In the genomic region with DNA sequence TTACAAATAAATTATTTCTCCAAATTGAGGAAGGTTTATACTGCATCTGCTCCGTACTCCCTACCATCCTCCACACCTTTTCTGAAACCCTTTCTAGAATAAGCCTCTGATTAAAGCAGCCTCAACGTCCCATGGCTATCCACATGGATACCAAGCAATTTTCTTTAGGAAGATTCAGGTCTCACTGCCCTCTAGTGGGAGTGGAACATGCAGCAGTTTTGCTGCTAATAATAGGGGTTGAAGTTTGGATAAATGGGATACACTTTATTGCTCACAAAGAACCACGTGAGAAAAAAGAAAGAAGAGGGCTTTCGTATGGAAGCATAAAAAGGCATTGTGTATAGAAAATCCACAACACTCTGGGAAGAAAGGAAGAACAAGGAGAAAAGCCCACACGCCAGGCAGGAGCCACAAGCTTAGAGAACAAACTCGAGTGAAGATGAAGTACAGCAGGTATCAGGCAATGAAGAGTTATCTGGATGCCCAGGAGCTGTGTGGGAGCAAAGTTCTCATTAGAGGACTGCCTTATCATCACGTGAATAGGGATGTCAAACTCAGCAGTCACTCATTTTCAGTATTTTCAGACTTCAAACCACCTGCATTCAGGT, we compare ENCODE assay signal across 9 cellular contexts. TPM values are rescaled to one million over a fixed set of nuclear protein-coding genes. Genes with fewer than 3 reads are reported as not detected.
DNase-seq lines count a peak whose midpoint lies in the region; ATAC-seq and TF ChIP-seq lines count a peak whose summit lies in the region.
"Had no signal": no experiment of that assay in that cellular context is flagged by ENCODE, and none has a peak within 500 bp of the region (broad histone marks: within the 10 kb centered on the region; RNA-seq: fewer than 3 reads in every experiment).

No MANE protein-coding gene starts in this region.

- ATAC-seq in SK-N-SH treated with all-trans-retinoic acid at 6 μM for 48 hours (peak; percentile 82), GM18861 (IDR thresholded peaks at IDR 0.05; ENCODE audit: unreplicated experiment) (no peak), HG03342 (IDR thresholded peaks at IDR 0.05; ENCODE audit: unreplicated experiment) (no peak)

- in situ Hi-C loops in KBM-7 (cut with MboI; ENCODE audit: low pct_unique_long_range_greater_than_20kb, low sequenced_read_pairs): no loop called here

- DNase-seq in EL: peak; percentile 62
- peak; percentile 15 for DNase-seq in KBM-7
- DNase-seq in glomerular endothelial cell (ENCODE audit: extremely low read depth, low read depth, low spot score): peak; percentile 52
- DNase-seq in superior temporal gyrus (ENCODE audit: extremely low spot score): peak; percentile 63
- no peak for DNase-seq in stimulated activated CD4-positive, alpha-beta T cell treated with anti-CD3 and anti-CD28 coated beads, Interleukin-2, amount 100 ng/mL, for 24 hours

TF ChIP-seq in SK-N-SH treated with all-trans-retinoic acid at 6 μM for 48 hours, 23 proteins besides CTCF, POLR2A, EP300 and RAD21:
- TF ChIP-seq ZFP3 (CRISPR knock-in tag; IDR thresholded peaks at IDR 0.05): no peak
- TF ChIP-seq ZFP30 (CRISPR knock-in tag; IDR thresholded peaks at IDR 0.05): no peak
- no peak for TF ChIP-seq RARB (CRISPR knock-in tag; IDR thresholded peaks at IDR 0.05)
- TF ChIP-seq ARNTL (CRISPR knock-in tag; IDR thresholded peaks at IDR 0.05; ENCODE audit: borderline replicate concordance, low read depth): no peak
- TF ChIP-seq TOX (CRISPR knock-in tag; IDR thresholded peaks at IDR 0.05; ENCODE audit: borderline replicate concordance): no peak
- TF ChIP-seq, protein P1, sequence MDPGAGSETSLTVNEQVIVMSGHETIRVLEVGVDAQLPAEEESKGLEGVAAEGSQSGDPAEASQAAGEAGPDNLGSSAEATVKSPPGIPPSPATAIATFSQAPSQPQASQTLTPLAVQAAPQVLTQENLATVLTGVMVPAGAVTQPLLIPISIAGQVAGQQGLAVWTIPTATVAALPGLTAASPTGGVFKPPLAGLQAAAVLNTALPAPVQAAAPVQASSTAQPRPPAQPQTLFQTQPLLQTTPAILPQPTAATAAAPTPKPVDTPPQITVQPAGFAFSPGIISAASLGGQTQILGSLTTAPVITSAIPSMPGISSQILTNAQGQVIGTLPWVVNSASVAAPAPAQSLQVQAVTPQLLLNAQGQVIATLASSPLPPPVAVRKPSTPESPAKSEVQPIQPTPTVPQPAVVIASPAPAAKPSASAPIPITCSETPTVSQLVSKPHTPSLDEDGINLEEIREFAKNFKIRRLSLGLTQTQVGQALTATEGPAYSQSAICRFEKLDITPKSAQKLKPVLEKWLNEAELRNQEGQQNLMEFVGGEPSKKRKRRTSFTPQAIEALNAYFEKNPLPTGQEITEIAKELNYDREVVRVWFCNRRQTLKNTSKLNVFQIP (CRISPR knock-in tag; IDR thresholded peaks at IDR 0.05; ENCODE audit: borderline replicate concordance, low read depth): no peak
- TF ChIP-seq, protein P2, sequence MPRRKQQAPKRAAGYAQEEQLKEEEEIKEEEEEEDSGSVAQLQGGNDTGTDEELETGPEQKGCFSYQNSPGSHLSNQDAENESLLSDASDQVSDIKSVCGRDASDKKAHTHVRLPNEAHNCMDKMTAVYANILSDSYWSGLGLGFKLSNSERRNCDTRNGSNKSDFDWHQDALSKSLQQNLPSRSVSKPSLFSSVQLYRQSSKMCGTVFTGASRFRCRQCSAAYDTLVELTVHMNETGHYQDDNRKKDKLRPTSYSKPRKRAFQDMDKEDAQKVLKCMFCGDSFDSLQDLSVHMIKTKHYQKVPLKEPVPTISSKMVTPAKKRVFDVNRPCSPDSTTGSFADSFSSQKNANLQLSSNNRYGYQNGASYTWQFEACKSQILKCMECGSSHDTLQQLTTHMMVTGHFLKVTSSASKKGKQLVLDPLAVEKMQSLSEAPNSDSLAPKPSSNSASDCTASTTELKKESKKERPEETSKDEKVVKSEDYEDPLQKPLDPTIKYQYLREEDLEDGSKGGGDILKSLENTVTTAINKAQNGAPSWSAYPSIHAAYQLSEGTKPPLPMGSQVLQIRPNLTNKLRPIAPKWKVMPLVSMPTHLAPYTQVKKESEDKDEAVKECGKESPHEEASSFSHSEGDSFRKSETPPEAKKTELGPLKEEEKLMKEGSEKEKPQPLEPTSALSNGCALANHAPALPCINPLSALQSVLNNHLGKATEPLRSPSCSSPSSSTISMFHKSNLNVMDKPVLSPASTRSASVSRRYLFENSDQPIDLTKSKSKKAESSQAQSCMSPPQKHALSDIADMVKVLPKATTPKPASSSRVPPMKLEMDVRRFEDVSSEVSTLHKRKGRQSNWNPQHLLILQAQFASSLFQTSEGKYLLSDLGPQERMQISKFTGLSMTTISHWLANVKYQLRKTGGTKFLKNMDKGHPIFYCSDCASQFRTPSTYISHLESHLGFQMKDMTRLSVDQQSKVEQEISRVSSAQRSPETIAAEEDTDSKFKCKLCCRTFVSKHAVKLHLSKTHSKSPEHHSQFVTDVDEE (CRISPR knock-in tag; IDR thresholded peaks at IDR 0.05): no peak
- TF ChIP-seq GLIS3 (CRISPR knock-in tag; IDR thresholded peaks at IDR 0.05): no peak
TF ChIP-seq in SK-N-SH treated with all-trans-retinoic acid at 6 μM for 48 hours: peak in this region for 0.

RNA-seq across cellular contexts. Expression of a gene that starts 45.8 kb away (rescaled TPM):
- not detected in 2 replicates for total RNA-seq in glomerular endothelial cell
- total RNA-seq: SJSA1 had no signal

Comparison
In these comparisons a context has a peak if more than half of its experiments do, and no peak if none do; other contexts are left out.
1. DNase-seq: peak in EL (single experiment), KBM-7 (single experiment), glomerular endothelial cell (single experiment) and superior temporal gyrus (single experiment); none in stimulated activated CD4-positive, alpha-beta T cell treated with anti-CD3 and anti-CD28 coated beads, Interleukin-2, amount 100 ng/mL, for 24 hours (0 of 2).